In genomic region chr4:10897076-10897475, GRCh38 we compare ENCODE assay signal across 21 cellular contexts.
"Had no signal": no experiment of that assay in that cellular context is flagged by ENCODE, and none has a peak within 500 bp of the region (broad histone marks: within the 10 kb centered on the region; RNA-seq: fewer than 3 reads in every experiment).

No MANE protein-coding gene starts in this region.

- H3K4me3 Mint-ChIP-seq: T-cell had no signal

- H3K36me3 Mint-ChIP-seq: T-cell had no signal

- H3K9me3 ChIP-seq: SK-N-SH had no signal

- DNase-seq: IMR-90, Karpas-422, KG1, MM.1S, NCI-H1092 treated with DMSO at 0.1 percent for 48 hours, NCI-H1436, NCI-H187, NCI-H2029, NCI-H2081 treated with DMSO at 0.1 percent for 48 hours, NCI-H2171, NCI-H226, NCI-H510A, NCI-H524 treated with DMSO at 0.1 percent for 48 hours, NCI-H69, NCI-H774, RPMI8226, SHP77, SK-N-SH, SW 1271, T-cell had no signal

- ATAC-seq: HepG2, T-cell had no signal

- H3K27ac Mint-ChIP-seq: T-cell had no signal

- H3K9me3 Mint-ChIP-seq: T-cell had no signal
